18 cellular contexts compared by ENCODE assay signal in genomic region chr10:97961979-97962378, GRCh38.
"Had no signal": no experiment of that assay in that cellular context is flagged by ENCODE, and none has a peak within 500 bp of the region (broad histone marks: within the 10 kb centered on the region; RNA-seq: fewer than 3 reads in every experiment).

No MANE protein-coding gene starts in this region.

- H3K9me3 ChIP-seq: colonic mucosa, right atrium auricular region, tibial artery, uterus had no signal

- H3K4me1 ChIP-seq: colonic mucosa, right atrium auricular region, tibial artery, uterus had no signal

- H3K4me1 Mint-ChIP-seq: nephron; stimulated activated memory B cell treated with anti-CD40 and anti-IgM and Interleukin-4, amounts not matched to agents 10 μg/mL and 1 μg/mL and 100 μg/mL, for 72 hours had no signal

- H3K27ac ChIP-seq: colonic mucosa, hepatocyte, right atrium auricular region, tibial artery, uterus had no signal

- DNase-seq: activated CD4-positive, alpha-beta T cell treated with anti-CD3 and anti-CD28 coated beads, Interleukin-2, amount 50 U/mL, for 4 hours; activated CD4-positive, CD25-positive, alpha-beta regulatory T cell treated with anti-CD3 and anti-CD28 coated beads, Interleukin-2, amount 50 U/mL, for 72 hours; activated effector memory CD4-positive, alpha-beta T cell treated with Interleukin-2 at 50 U/mL for 16 hours; activated naive CD4-positive, alpha-beta T cell treated with anti-CD3 and anti-CD28 coated beads, Interleukin-2, amount 50 U/mL, for 16 hours; activated T-cell treated with anti-CD3 and anti-CD28 coated beads, Interleukin-2, amount 50 U/mL, for 1 hour; colonic mucosa; left ventricle myocardium superior; nucleus accumbens; posterior cingulate gyrus; stimulated activated CD4-positive, alpha-beta T cell treated with anti-CD3 and anti-CD28 coated beads, Interleukin-2, amount 100 ng/mL, for 48 hours; T1000; tibial artery; uterus had no signal

- H3K4me3 ChIP-seq: colonic mucosa, hepatocyte, right atrium auricular region, tibial artery, uterus had no signal

- H3K36me3 ChIP-seq: colonic mucosa, right atrium auricular region, tibial artery, uterus had no signal

- H3K36me3 Mint-ChIP-seq: stimulated activated memory B cell treated with anti-CD40 and anti-IgM and Interleukin-4, amounts not matched to agents 10 μg/mL and 1 μg/mL and 100 μg/mL, for 72 hours had no signal

- ATAC-seq: esophagus mucosa; left ventricle myocardium superior; stimulated activated memory B cell treated with anti-CD40 and anti-IgM and Interleukin-4, amounts not matched to agents 10 μg/mL and 1 μg/mL and 100 μg/mL, for 72 hours had no signal

- H3K9me3 Mint-ChIP-seq: nephron; stimulated activated memory B cell treated with anti-CD40 and anti-IgM and Interleukin-4, amounts not matched to agents 10 μg/mL and 1 μg/mL and 100 μg/mL, for 72 hours had no signal

- H3K27me3 ChIP-seq: colonic mucosa, right atrium auricular region, uterus had no signal

- H3K4me3 Mint-ChIP-seq: nephron; stimulated activated memory B cell treated with anti-CD40 and anti-IgM and Interleukin-4, amounts not matched to agents 10 μg/mL and 1 μg/mL and 100 μg/mL, for 72 hours had no signal

- H3K27ac Mint-ChIP-seq: nephron; stimulated activated memory B cell treated with anti-CD40 and anti-IgM and Interleukin-4, amounts not matched to agents 10 μg/mL and 1 μg/mL and 100 μg/mL, for 72 hours had no signal
